Comparison of ENCODE assay signal across 16 cellular contexts in genomic region chr20:16485406-16485805, GRCh38.
"Had no signal": no experiment of that assay in that cellular context is flagged by ENCODE, and none has a peak within 500 bp of the region (broad histone marks: within the 10 kb centered on the region; RNA-seq: fewer than 3 reads in every experiment).

No MANE protein-coding gene starts in this region.

- H3K9me3 ChIP-seq: psoas muscle, right lobe of liver, suprapubic skin, upper lobe of left lung had no signal

- H3K27me3 ChIP-seq: right lobe of liver, suprapubic skin, upper lobe of left lung had no signal

- H3K27ac ChIP-seq: coronary artery, right lobe of liver, suprapubic skin, upper lobe of left lung, VCaP had no signal

- H3K4me3 ChIP-seq: coronary artery, psoas muscle, right lobe of liver, suprapubic skin, upper lobe of left lung had no signal

- DNase-seq: activated CD4-positive, alpha-beta memory T cell treated with anti-CD3 and anti-CD28 coated beads for 36 hours; activated naive CD4-positive, alpha-beta T cell treated with Interleukin-2 at 50 U/mL for 16 hours; activated T-cell treated with anti-CD3 and anti-CD28 coated beads, Interleukin-2, amount 50 U/mL, for 48 hours; caudate nucleus; effector CD4-positive, alpha-beta T cell; immature natural killer cell; left cardiac atrium; psoas muscle; right lobe of liver; stimulated activated CD4-positive, alpha-beta T cell treated with anti-CD3 and anti-CD28 coated beads, Interleukin-12 subunit alpha, Interleukin-12 subunit beta, amount 100 ng/mL, for 4 hours; stimulated activated naive CD8-positive, alpha-beta T cell treated with anti-CD3 and anti-CD28 coated beads, Interleukin-15, Interleukin-2, amounts not matched to agents 100 U/mL and 50 U/mL, for 24 hours; T-helper 9 cell; upper lobe of left lung had no signal

- H3K4me1 ChIP-seq: right lobe of liver, suprapubic skin, upper lobe of left lung had no signal
